Comparison of ENCODE assay signal across 8 cellular contexts in the genomic region with DNA sequence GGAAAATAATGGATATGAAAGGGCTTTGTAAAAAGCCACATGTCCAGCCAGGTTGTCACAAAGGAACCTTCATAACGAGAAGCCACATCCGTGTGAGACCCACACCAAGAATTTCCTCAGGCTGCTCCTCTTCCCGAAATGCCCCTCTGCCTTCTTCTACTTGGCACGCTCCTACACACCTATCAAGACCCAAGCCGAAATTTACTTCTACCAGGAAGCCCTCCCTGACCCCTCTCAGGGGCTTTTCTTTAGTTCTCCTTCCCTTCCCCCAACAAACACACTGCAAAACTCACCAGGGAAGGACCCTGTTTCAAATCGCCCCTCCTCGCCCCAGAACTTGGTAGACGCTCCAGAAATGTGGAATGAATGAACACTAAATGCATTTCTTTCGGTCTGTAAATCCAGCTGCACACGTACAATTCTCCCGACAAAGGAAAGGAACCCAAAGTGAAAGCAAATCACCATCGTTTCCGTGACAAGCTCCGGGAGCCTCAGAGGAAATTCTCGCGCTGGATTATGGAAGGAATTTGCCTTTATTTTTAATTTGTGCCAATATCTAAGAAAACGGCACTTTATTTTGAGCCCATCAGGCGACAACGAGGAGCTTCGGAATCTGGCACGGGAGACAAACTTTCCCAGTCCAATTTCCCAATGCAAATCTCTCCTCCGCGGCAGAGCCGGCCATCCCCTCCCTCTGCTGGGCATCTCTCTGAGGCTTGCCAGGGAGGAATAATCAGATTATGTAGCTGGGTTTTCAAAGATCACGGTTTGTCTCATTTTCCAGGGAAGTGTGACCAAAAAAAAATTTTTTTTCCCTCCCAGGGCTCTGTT. TPM values are rescaled to one million over a fixed set of nuclear protein-coding genes. Genes with fewer than 3 reads are reported as not detected.
DNase-seq lines count a peak whose midpoint lies in the region; ATAC-seq, FAIRE-seq and TF ChIP-seq lines count a peak whose summit lies in the region.

No MANE protein-coding gene starts in this region.

- TF ChIP-seq EP300 in esophagus muscularis mucosa (IDR thresholded peaks at IDR 0.05): no peak

- H3K4me1 ChIP-seq in Panc1 (ENCODE audit: control insufficient read depth, insufficient read depth, low read length): no peaks in the 10 kb centered on the region; the same call in 1 of the 2 replicates
- peaks cover 7 to 41% (median 26%) of the 10 kb centered on the region in 4 donors for H3K4me1 ChIP-seq in esophagus muscularis mucosa
- no peaks in the 10 kb centered on the region for H3K4me1 ChIP-seq in pancreas

- H3K36me3 ChIP-seq in Panc1 (ENCODE audit: control insufficient read depth, insufficient read depth, low read length) (no peaks in the 10 kb centered on the region), esophagus muscularis mucosa (no peaks in the 10 kb centered on the region), pancreas (no peaks in the 10 kb centered on the region)

- FAIRE-seq in pancreas (lab: Jason Lieb, UNC): no peak

- H3K4me3 ChIP-seq in Panc1 (ENCODE audit: low read depth in 2 of 2, low read length in 2 of 2): peak overlapping the region; percentile 49 to 76
- H3K4me3 ChIP-seq in esophagus muscularis mucosa: peak overlapping the region; percentile 55 to 64 (median 60)
- peak overlapping the region; percentile 14 to 49 (median 37) for H3K4me3 ChIP-seq in pancreas

- no TSS peak for BruUV-seq in Panc1 (replicated peaks; lab: Mats Ljungman, UMichigan)

- 21% methylated on average over 25 of the region's 25 CpGs for WGBS in esophagus muscularis mucosa
- WGBS in pancreas, 2 donors: 17 to 21% methylated on average over 25 of the region's 25 CpGs

- DNase-seq in COLO668 (lab: John Stamatoyannopoulos, UW; ENCODE audit: unreplicated experiment): peak; percentile 39
- DNase-seq in Panc1 (ENCODE audit: low read depth, low spot score): no peak
- no peak for DNase-seq in esophagus muscularis mucosa (ENCODE audit: extremely low spot score)
- DNase-seq in pancreas: no peak
- DNase-seq in HuH-7.5 (ENCODE audit: low spot score): no peak
- DNase-seq in SK-N-DZ (ENCODE audit: low spot score): no peak

- POLR2A ChIA-PET in Panc1 (lab: Charles Lee): no interaction called here

- intact Hi-C loops in Panc1 (cut with micrococcal nuclease; ENCODE audit: unreplicated experiment): no loop called here
- intact Hi-C loops in esophagus muscularis mucosa (cut with DNase I): no loop called here
- intact Hi-C loops in pancreas (cut with DNase I): no loop called here

- in situ Hi-C loops in Panc1 (cut with HindIII; ENCODE audit: low pct_unique_long_range_greater_than_20kb, low sequenced_read_pairs): no loop called here

- ATAC-seq in Panc1 (no peak), pancreas (peak in 3 of 4 donors; percentile 38 to 58 (median 47)), HG02588 (IDR thresholded peaks at IDR 0.05; ENCODE audit: unreplicated experiment) (no peak), GM21723 (IDR thresholded peaks at IDR 0.05; ENCODE audit: unreplicated experiment) (no peak)

- H3K27me3 ChIP-seq in Panc1 (ENCODE audit: control insufficient read depth, insufficient read depth, low read length) (no peaks in the 10 kb centered on the region), esophagus muscularis mucosa (peaks cover 0 to 20% (median 4%) of the 10 kb centered on the region in 4 donors), pancreas (peaks cover 0 to 11% (median 2%) of the 10 kb centered on the region in 4 donors)

- no peak for TF ChIP-seq POLR2A in esophagus muscularis mucosa (IDR thresholded peaks at IDR 0.05; ENCODE audit: low read depth)

- TF ChIP-seq CTCF in Panc1 (IDR thresholded peaks at IDR 0.05) (no peak), esophagus muscularis mucosa (IDR thresholded peaks at IDR 0.05) (peak; percentile 19 to 41 (median 40)), pancreas (IDR thresholded peaks at IDR 0.05) (no peak)

- H3K9me3 ChIP-seq in Panc1 (ENCODE audit: control insufficient read depth, insufficient read depth, low read depth, low read length) (no peaks in the 10 kb centered on the region), esophagus muscularis mucosa (no peaks in the 10 kb centered on the region), pancreas (no peaks in the 10 kb centered on the region)

- CTCF ChIA-PET in Panc1 (lab: Charles Lee): no interaction called here

- H3K27ac ChIP-seq in Panc1 (ENCODE audit: low read length) (peak overlapping the region; percentile 49; the same call in 1 of the 2 replicates), esophagus muscularis mucosa (replicated peaks in 1 of 4) (peak overlapping the region; percentile 36 to 63 (median 46)), pancreas (no peak overlapping the region)

RNA-seq across cellular contexts. Expression of a gene that starts 13.2 kb away (rescaled TPM):
- total RNA-seq in Panc1 (2021; ENCODE audit: unreplicated experiment) (1.2 TPM), esophagus muscularis mucosa (10 to 100 TPM in 3 of 4 donors, 1 to 10 TPM in 1; 6.6 to 20.4 (median 12.4) TPM), pancreas (1 to 10 TPM in 1 of 6 donors, under 1 TPM in 5; 0.35 to 1.3 (median 0.47) TPM)
- polyA plus RNA-seq in Panc1 (2012; ENCODE audit: insufficient read length): 0.67 TPM
- under 1 TPM; 0.87 to 0.99 TPM for polyA plus RNA-seq in pancreas
- polyA plus RNA-seq in SK-N-DZ (2014; cell fraction: cytosol; rRNA removed): not detected in 2 replicates
- polyA plus RNA-seq in SK-N-DZ (2014; cell fraction: nucleus; rRNA removed): 0.02 TPM in 1 of 2 replicates, not detected in the other

Comparison
In these comparisons a context has a peak if more than half of its experiments do, and no peak if none do; other contexts are left out.
1. ATAC-seq: peak in pancreas (3 of 4); none in Panc1 (single experiment), HG02588 (single experiment) and GM21723 (single experiment).
2. H3K27ac ChIP-seq: peak in Panc1 (single experiment) and esophagus muscularis mucosa (4 of 4); none in pancreas (0 of 4).
3. CTCF ChIP-seq: peak in esophagus muscularis mucosa (3 of 3); none in Panc1 (single experiment) and pancreas (0 of 4).
4. Peak in every context shown above with its lines, with median percentiles within 50 percentile points of each other: H3K4me3 ChIP-seq.